ENCODE assay signal across 1 cellular context in genomic region chr17:34246436-34246835, GRCh38.
A peak's percentile ranks its signal among the peaks of the same experiment; 100 is the strongest.
TF ChIP-seq lines count a peak whose summit lies in the region.

No MANE protein-coding gene starts in this region.

TF ChIP-seq in K562, 482 proteins besides CTCF, POLR2A, EP300 and RAD21:
- peak; percentile 45; the same call in 1 of the 2 replicates for TF ChIP-seq HMBOX1 (IDR thresholded peaks at IDR 0.05)
- TF ChIP-seq GMEB1 (CRISPR knock-in tag; IDR thresholded peaks at IDR 0.05): no peak
- TF ChIP-seq, protein P1, sequence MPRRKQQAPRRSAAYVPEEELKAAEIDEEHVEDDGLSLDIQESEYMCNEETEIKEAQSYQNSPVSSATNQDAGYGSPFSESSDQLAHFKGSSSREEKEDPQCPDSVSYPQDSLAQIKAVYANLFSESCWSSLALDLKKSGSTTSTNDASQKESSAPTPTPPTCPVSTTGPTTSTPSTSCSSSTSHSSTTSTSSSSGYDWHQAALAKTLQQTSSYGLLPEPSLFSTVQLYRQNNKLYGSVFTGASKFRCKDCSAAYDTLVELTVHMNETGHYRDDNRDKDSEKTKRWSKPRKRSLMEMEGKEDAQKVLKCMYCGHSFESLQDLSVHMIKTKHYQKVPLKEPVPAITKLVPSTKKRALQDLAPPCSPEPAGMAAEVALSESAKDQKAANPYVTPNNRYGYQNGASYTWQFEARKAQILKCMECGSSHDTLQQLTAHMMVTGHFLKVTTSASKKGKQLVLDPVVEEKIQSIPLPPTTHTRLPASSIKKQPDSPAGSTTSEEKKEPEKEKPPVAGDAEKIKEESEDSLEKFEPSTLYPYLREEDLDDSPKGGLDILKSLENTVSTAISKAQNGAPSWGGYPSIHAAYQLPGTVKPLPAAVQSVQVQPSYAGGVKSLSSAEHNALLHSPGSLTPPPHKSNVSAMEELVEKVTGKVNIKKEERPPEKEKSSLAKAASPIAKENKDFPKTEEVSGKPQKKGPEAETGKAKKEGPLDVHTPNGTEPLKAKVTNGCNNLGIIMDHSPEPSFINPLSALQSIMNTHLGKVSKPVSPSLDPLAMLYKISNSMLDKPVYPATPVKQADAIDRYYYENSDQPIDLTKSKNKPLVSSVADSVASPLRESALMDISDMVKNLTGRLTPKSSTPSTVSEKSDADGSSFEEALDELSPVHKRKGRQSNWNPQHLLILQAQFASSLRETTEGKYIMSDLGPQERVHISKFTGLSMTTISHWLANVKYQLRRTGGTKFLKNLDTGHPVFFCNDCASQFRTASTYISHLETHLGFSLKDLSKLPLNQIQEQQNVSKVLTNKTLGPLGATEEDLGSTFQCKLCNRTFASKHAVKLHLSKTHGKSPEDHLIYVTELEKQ (CRISPR knock-in tag; IDR thresholded peaks at IDR 0.05): no peak
- TF ChIP-seq ADNP (tag; IDR thresholded peaks at IDR 0.05): no peak
- 0 out of 4 replicates have a peak, but pooled peaks of 1 of the 2 experiments have one; percentile 43 for TF ChIP-seq ZNF639 (CRISPR knock-in tag; conservative IDR thresholded peaks at IDR 0.05 in 1 of 2, IDR thresholded peaks at IDR 0.05 in 1 of 2)
- TF ChIP-seq PHF21A (IDR thresholded peaks at IDR 0.05; ENCODE audit: borderline replicate concordance, low read depth): no peak
- no peak for TF ChIP-seq YY1 (IDR thresholded peaks at IDR 0.05; ENCODE audit: borderline replicate concordance in 1 of 3, control insufficient read depth in 1 of 3, extremely low read depth in 1 of 3, insufficient read depth in 3 of 3, insufficient read length in 1 of 3, insufficient replicate concordance in 2 of 3, low read depth in 1 of 3, low read length in 2 of 3)
- TF ChIP-seq CREM (IDR thresholded peaks at IDR 0.05; ENCODE audit: low read depth): 0 out of 2 replicates have a peak, but pooled peaks have one; percentile 29
TF ChIP-seq in K562: peak in this region for 3.
